ENCODE assay signal across 21 cellular contexts in genomic region chr4:157791236-157791635, GRCh38.
DNase-seq lines count a peak whose midpoint lies in the region; ATAC-seq and TF ChIP-seq lines count a peak whose summit lies in the region.
"Had no signal": no experiment of that assay in that cellular context is flagged by ENCODE, and none has a peak within 500 bp of the region (broad histone marks: within the 10 kb centered on the region; RNA-seq: fewer than 3 reads in every experiment).

No MANE protein-coding gene starts in this region.

- no peak for TF ChIP-seq CTCF in VCaP (conservative IDR thresholded peaks at IDR 0.05)

- H3K27ac ChIP-seq in VCaP, result peak overlapping the region; percentile 43

- ATAC-seq in GM19351 (IDR thresholded peaks at IDR 0.05; ENCODE audit: unreplicated experiment) (no peak), GM18870 (IDR thresholded peaks at IDR 0.05; ENCODE audit: unreplicated experiment) (no peak)
- ATAC-seq: HCT116, K562 had no signal

- DNase-seq in NCI-H1105 treated with DMSO at 0.1 percent for 48 hours (lab: John Stamatoyannopoulos, UW) (peak; percentile 32), NCI-H1105 (lab: John Stamatoyannopoulos, UW) (no peak), Ammon's horn (ENCODE audit: low spot score) (peak; percentile 57), putamen (ENCODE audit: low spot score) (peak; percentile 69), NCI-H2196 (lab: John Stamatoyannopoulos, UW; ENCODE audit: unreplicated experiment) (no peak)
- DNase-seq: 8988T; BE2C; C1 segment of cervical spinal cord; Caco-2; CD4-positive, CD25-positive, alpha-beta regulatory T cell; DND-41; EL; GOT3; H7; HFFc6; IMR-90 had no signal

Comparison
In these comparisons a context has a peak if more than half of its experiments do, and no peak if none do; other contexts are left out.
1. DNase-seq: peak in NCI-H1105 treated with DMSO at 0.1 percent for 48 hours (single experiment), Ammon's horn (single experiment) and putamen (single experiment); none in NCI-H1105 (single experiment) and NCI-H2196 (single experiment).